Comparison of ENCODE assay signal across 8 cellular contexts in genomic region chr6:12012566-12013367, GRCh38. TPM values are rescaled to one million over a fixed set of nuclear protein-coding genes. Genes with fewer than 3 reads are reported as not detected.
DNase-seq lines count a peak whose midpoint lies in the region; ATAC-seq, FAIRE-seq and TF ChIP-seq lines count a peak whose summit lies in the region.

No MANE protein-coding gene starts in this region.

- CTCF ChIA-PET in activated CD8-positive, alpha-beta T cell treated with anti-CD3 and anti-CD28 coated beads for 36 hours (lab: Charles Lee), result interaction anchor here (1.1 to 1.2 kb wide), 2 partner anchors 61 to 358 kb away, joined by 3 read pairs; no protein-coding TSS in a partner anchor

- POLR2A ChIA-PET in activated CD8-positive, alpha-beta T cell treated with anti-CD3 and anti-CD28 coated beads for 36 hours (lab: Charles Lee), result interaction anchor here (0.6 to 2.7 kb wide), 10 partner anchors 10 to 810 kb away, joined by 3 to 7 read pairs (median 4); no protein-coding TSS in a partner anchor

- H3K4me1 ChIP-seq in BE2C, result no peaks in the 10 kb centered on the region

- no peak for TF ChIP-seq CTCF in BE2C (IDR thresholded peaks at IDR 0.05; ENCODE audit: low read depth, low read length)
- no peak for TF ChIP-seq CTCF in activated CD8-positive, alpha-beta T cell treated with anti-CD3 and anti-CD28 coated beads for 36 hours (IDR thresholded peaks at IDR 0.05)

- no peaks in the 10 kb centered on the region for H3K27me3 ChIP-seq in BE2C

- FAIRE-seq in H54 (lab: Jason Lieb, UNC), result peak; percentile 95

- peak overlapping the region; percentile 97 for H3K27ac Mint-ChIP-seq in activated CD8-positive, alpha-beta T cell treated with anti-CD3 and anti-CD28 coated beads for 36 hours

- H3K4me1 Mint-ChIP-seq in activated CD8-positive, alpha-beta T cell treated with anti-CD3 and anti-CD28 coated beads for 36 hours (ENCODE audit: low read depth), result peaks cover 50% of the 10 kb centered on the region

- H3K9me3 ChIP-seq in BE2C, result no peaks in the 10 kb centered on the region

- intact Hi-C loops in activated CD8-positive, alpha-beta T cell treated with anti-CD3 and anti-CD28 coated beads for 36 hours (cut with micrococcal nuclease), result loop anchor here (5.0 kb wide), 2 partner anchors 40 to 300 kb away; no protein-coding TSS in a partner anchor

- peak; percentile 65 for TF ChIP-seq POLR2A in H54 (IDR thresholded peaks at IDR 0.05; ENCODE audit: low read depth, low read length)

- peak; percentile 8 for ATAC-seq in activated CD8-positive, alpha-beta T cell treated with anti-CD3 and anti-CD28 coated beads for 36 hours
- ATAC-seq in GM21529 (IDR thresholded peaks at IDR 0.05; ENCODE audit: unreplicated experiment), result no peak

- DNase-seq in BE2C (peak; percentile 71), H54 (ENCODE audit: insufficient read length, low spot score) (peak; percentile 81), NCI-H526 treated with DMSO at 0.1 percent for 48 hours (lab: John Stamatoyannopoulos, UW) (peak; percentile 76), lung microvascular endothelial cell (ENCODE audit: low read depth in 2 of 2) (peak; percentile 80 to 94)
- DNase-seq in activated CD8-positive, alpha-beta T cell treated with anti-CD3 and anti-CD28 coated beads for 36 hours, result peak; percentile 89
- DNase-seq in effector CD8-positive, alpha-beta T cell (lab: John Stamatoyannopoulos, UW), result peak; percentile 74
- DNase-seq in stimulated activated CD4-positive, alpha-beta T cell treated with anti-CD3 and anti-CD28 coated beads, TNF-alpha, amount 100 ng/mL, for 4 hours (ENCODE audit: low read depth in 3 of 3), result peak; percentile 53 to 57 (median 56)

- H3K36me3 Mint-ChIP-seq in activated CD8-positive, alpha-beta T cell treated with anti-CD3 and anti-CD28 coated beads for 36 hours (ENCODE audit: low read depth), result peaks cover 53% of the 10 kb centered on the region

- peaks cover 8% of the 10 kb centered on the region for H3K36me3 ChIP-seq in BE2C

- peak overlapping the region; percentile 86 for H3K4me3 ChIP-seq in BE2C (ENCODE audit: low read depth, low read length)

- peak overlapping the region; percentile 96 for H3K4me3 Mint-ChIP-seq in activated CD8-positive, alpha-beta T cell treated with anti-CD3 and anti-CD28 coated beads for 36 hours

- peaks cover 15% of the 10 kb centered on the region for H3K9me3 Mint-ChIP-seq in activated CD8-positive, alpha-beta T cell treated with anti-CD3 and anti-CD28 coated beads for 36 hours

- H3K27me3 Mint-ChIP-seq in activated CD8-positive, alpha-beta T cell treated with anti-CD3 and anti-CD28 coated beads for 36 hours, result no peaks in the 10 kb centered on the region

RNA-seq across cellular contexts. Expression of gene HIVEP1, which starts 0.7 kb away (rescaled TPM):
- 30.7 TPM for polyA plus RNA-seq in BE2C (2012; ENCODE audit: insufficient read depth, insufficient read length, low read depth)
- 10 to 100 TPM; 38.5 to 41.3 TPM for total RNA-seq in activated CD8-positive, alpha-beta T cell treated with anti-CD3 and anti-CD28 coated beads for 36 hours
- total RNA-seq in lung microvascular endothelial cell, result 6.8 and 8.5 TPM in 2 replicates
